Comparison of ENCODE assay signal across 9 cellular contexts in genomic region chr7:155069992-155070827, GRCh38. TPM values are rescaled to one million over a fixed set of nuclear protein-coding genes. Genes with fewer than 3 reads are reported as not detected.
DNase-seq lines count a peak whose midpoint lies in the region; ATAC-seq and TF ChIP-seq lines count a peak whose summit lies in the region.
"Had no signal": no experiment of that assay in that cellular context is flagged by ENCODE, and none has a peak within 500 bp of the region (broad histone marks: within the 10 kb centered on the region; RNA-seq: fewer than 3 reads in every experiment).

HTR5A (plus strand) TSS chr7:155070324; CDS start chr7:155070900, 576 bp downstream.

- TF ChIP-seq POLR2A in IMR-90 (IDR thresholded peaks at IDR 0.05; ENCODE audit: low read depth, low read length), result no peak

- no peaks in the 10 kb centered on the region for H3K9me3 Mint-ChIP-seq in WTC11
- H3K9me3 Mint-ChIP-seq: dendritic cell treated with granulocyte-macrophage colony-stimulating factor and Interleukin-4, amounts not matched to agents 40 ng/mL and 50 ng/mL, for 4 days had no signal

- BruUV-seq in IMR-90 (replicated peaks; lab: Mats Ljungman, UMichigan), result no TSS peak

- H2AK5ac ChIP-seq in IMR-90 (ENCODE audit: low read depth, low read length), result no peak within 1 kb of the TSS

- no peak within 1 kb of the TSS for H2BK5ac ChIP-seq in IMR-90 (ENCODE audit: low read depth, low read length, poor library complexity, severe bottlenecking)

- H3K27ac Mint-ChIP-seq in WTC11, result no peak within 1 kb of the TSS
- H3K27ac Mint-ChIP-seq: dendritic cell treated with granulocyte-macrophage colony-stimulating factor and Interleukin-4, amounts not matched to agents 40 ng/mL and 50 ng/mL, for 4 days had no signal

- H3K14ac ChIP-seq in IMR-90 (replicated peaks; ENCODE audit: low read depth, low read length), result no peak within 1 kb of the TSS

- no peaks in the 10 kb centered on the region for H3K27me3 ChIP-seq in IMR-90 (ENCODE audit: control insufficient read depth, insufficient read depth, low read length)
- H3K27me3 ChIP-seq in iPS-20b (ENCODE audit: insufficient read depth, low read length), result peaks cover 39% of the 10 kb centered on the region

- H3K4ac ChIP-seq in IMR-90 (ENCODE audit: low read depth, low read length), result no peak within 1 kb of the TSS

- H2AK9ac ChIP-seq in IMR-90 (replicated peaks; ENCODE audit: low read depth, low read length, poor library complexity), result peak within 1 kb of the TSS; percentile 53

- WGBS in IMR-90 (ENCODE audit: extremely low coverage in 2 of 2, insufficient read length in 1 of 2), 2 experiments, result 5% methylated on average over 35 of the region's 49 CpGs; no CpG with 5 or more reads in 1 of the 2 experiments

- H3K56ac ChIP-seq in IMR-90 (ENCODE audit: extremely low read depth, insufficient read depth, low read length), result no peak within 1 kb of the TSS

- H3K79me1 ChIP-seq in IMR-90 (ENCODE audit: low read depth in 1 of 2, low read length in 2 of 2), result no peaks in the 10 kb centered on the region

- DNase-seq in ELF-1 (ENCODE audit: low read depth, low spot score), result peak; percentile 95
- DNase-seq in IMR-90, result peak; percentile 80
- DNase-seq in WTC11 (ENCODE audit: low spot score), result peak; percentile 96
- peak; percentile 86 to 87 for DNase-seq in T47D (ENCODE audit: low read depth in 1 of 2, low spot score in 1 of 2)
- DNase-seq in stimulated activated CD4-positive, alpha-beta T cell treated with anti-CD3 and anti-CD28 coated beads, Interleukin-15, amount 100 ng/mL, for 1 hour (ENCODE audit: low read depth in 1 of 2, low spot score in 1 of 2), result peak; percentile 46 to 68
- DNase-seq in NCI-H187 (lab: John Stamatoyannopoulos, UW), result no peak

- H3K27me3 Mint-ChIP-seq in WTC11 (ENCODE audit: low read depth), result peaks cover 27% of the 10 kb centered on the region

- in situ Hi-C loops in IMR-90 (cut with MboI; ENCODE audit: low sequenced_read_pairs) (no loop called here), T47D (cut with HindIII; ENCODE audit: low pct_unique_long_range_greater_than_20kb, low sequenced_read_pairs) (no loop called here)

- H4K8ac ChIP-seq in IMR-90 (ENCODE audit: low read depth in 2 of 2, low read length in 2 of 2), result no peak within 1 kb of the TSS

- H3K9me3 ChIP-seq in IMR-90 (ENCODE audit: control insufficient read depth, insufficient read depth, low read length) (no peaks in the 10 kb centered on the region), iPS-20b (ENCODE audit: insufficient read depth, low read depth, low read length) (no peaks in the 10 kb centered on the region)

- no peak within 1 kb of the TSS for H3K18ac ChIP-seq in IMR-90 (ENCODE audit: low read depth, low read length)

- no peaks in the 10 kb centered on the region for H3K4me1 ChIP-seq in IMR-90 (ENCODE audit: control insufficient read depth, insufficient read depth, low read length)
- no peaks in the 10 kb centered on the region; the same call in 1 of the 2 replicates for H3K4me1 ChIP-seq in iPS-20b (ENCODE audit: insufficient read depth, low read length)

- H3K36me3 ChIP-seq in IMR-90 (ENCODE audit: control insufficient read depth, insufficient read depth, low read length) (no peaks in the 10 kb centered on the region), iPS-20b (ENCODE audit: insufficient read depth, low read depth, low read length) (no peaks in the 10 kb centered on the region)

- CTCF ChIA-PET in IMR-90 (lab: Yijun Ruan, JAX) (no interaction called here), WTC11 (lab: Charles Lee) (interaction anchor here (0.9 to 1.4 kb wide), 6 partner anchors 10 to 275 kb away, joined by 3 to 7 read pairs (median 4); no protein-coding TSS in a partner anchor)

- no peak within 1 kb of the TSS for H3K9ac ChIP-seq in IMR-90 (ENCODE audit: low read depth, low read length)
- no peak within 1 kb of the TSS for H3K9ac ChIP-seq in iPS-20b (ENCODE audit: low read depth, low read length)

- no peak within 1 kb of the TSS for H3K4me2 ChIP-seq in IMR-90 (ENCODE audit: low read depth, low read length)

- no peak within 1 kb of the TSS for H4K5ac ChIP-seq in IMR-90 (ENCODE audit: low read depth, low read length)

- H3K4me1 Mint-ChIP-seq in WTC11, result 0 out of 2 replicates have a peak, but pooled peaks cover 7% of the 10 kb centered on the region

- H2BK15ac ChIP-seq in IMR-90 (ENCODE audit: low read depth, low read length), result no peak within 1 kb of the TSS

- dilution Hi-C loops in IMR-90 (cut with HindIII; ENCODE audit: low sequenced_read_pairs, unreplicated experiment), result no loop called here

- intact Hi-C loops in IMR-90 (cut with micrococcal nuclease), result loop anchor here (5.0 kb wide), 2 partner anchors 143 to 227 kb away; partner anchors contain the start of gene INSIG1

- H3K27ac ChIP-seq in IMR-90 (ENCODE audit: insufficient read depth, low read length), result no peak within 1 kb of the TSS
- H3K27ac ChIP-seq in iPS-20b (ENCODE audit: low read length), result no peak within 1 kb of the TSS

- H4K20me1 ChIP-seq in IMR-90 (ENCODE audit: insufficient read depth, low read length), result no peaks in the 10 kb centered on the region

- H3K4me3 ChIP-seq in IMR-90 (ENCODE audit: insufficient read depth, low read depth, low read length) (no peak within 1 kb of the TSS), iPS-20b (ENCODE audit: low read length) (peak within 1 kb of the TSS; percentile 68)

- no peaks in the 10 kb centered on the region for H3K9me1 ChIP-seq in IMR-90 (ENCODE audit: insufficient read depth, low read length)

- ATAC-seq in GM21619 (IDR thresholded peaks at IDR 0.05; ENCODE audit: unreplicated experiment) (peak; percentile 98), IMR-90 (ENCODE audit: low read depth) (peak; percentile 100), WTC11 (peak; percentile 98)

- H2AFZ ChIP-seq in IMR-90 (replicated peaks; ENCODE audit: low read length, poor library complexity), result peak within 1 kb of the TSS; percentile 82

- no peak within 1 kb of the TSS for H2BK20ac ChIP-seq in IMR-90 (ENCODE audit: low read depth, low read length)

- POLR2A ChIA-PET in IMR-90 (lab: Charles Lee; ENCODE audit: unreplicated experiment) (no interaction called here), WTC11 (lab: Charles Lee) (no interaction called here)

- H2BK120ac ChIP-seq in IMR-90 (ENCODE audit: low read depth, low read length), result no peak within 1 kb of the TSS

- TF ChIP-seq RAD21 in IMR-90 (IDR thresholded peaks at IDR 0.05; ENCODE audit: low read length), result peak; percentile 33

- no peak within 1 kb of the TSS for H3K23ac ChIP-seq in IMR-90 (ENCODE audit: low read depth, low read length)

- H4K91ac ChIP-seq in IMR-90 (ENCODE audit: insufficient read depth, low read depth, low read length), result no peak within 1 kb of the TSS

- TF ChIP-seq CTCF in IMR-90 (conservative IDR thresholded peaks at IDR 0.05; ENCODE audit: low read depth, low read length) (no peak), WTC11 (IDR thresholded peaks at IDR 0.05) (no peak)

- H3K4me3 Mint-ChIP-seq in WTC11, result peak within 1 kb of the TSS; percentile 64
- H3K4me3 Mint-ChIP-seq: dendritic cell treated with granulocyte-macrophage colony-stimulating factor and Interleukin-4, amounts not matched to agents 40 ng/mL and 50 ng/mL, for 4 days had no signal

- H3K36me3 Mint-ChIP-seq in WTC11, result no peaks in the 10 kb centered on the region

TF ChIP-seq in IMR-90, 13 proteins besides CTCF, POLR2A, EP300 and RAD21 (continues in another document):
- TF ChIP-seq SMC3 (IDR thresholded peaks at IDR 0.05; ENCODE audit: low read depth, low read length) (no peak; the same call in 1 of the 2 replicates), MAZ (IDR thresholded peaks at IDR 0.05; ENCODE audit: borderline replicate concordance, low read depth, low read length) (peak; percentile 100), BHLHE40 (IDR thresholded peaks at IDR 0.05; ENCODE audit: low read depth, low read length) (no peak), MAFK (IDR thresholded peaks at IDR 0.05; ENCODE audit: low read depth, low read length) (no peak), NFE2L2 (IDR thresholded peaks at IDR 0.05; ENCODE audit: low read depth, low read length) (no peak), RCOR1 (IDR thresholded peaks at IDR 0.05; ENCODE audit: insufficient replicate concordance, low read length) (peak; percentile 99), CHD1 (IDR thresholded peaks at IDR 0.05; ENCODE audit: low read depth, low read length) (no peak), FOS (IDR thresholded peaks at IDR 0.05; ENCODE audit: low read depth, low read length) (no peak), MXI1 (IDR thresholded peaks at IDR 0.05; ENCODE audit: borderline replicate concordance, low read depth, low read length) (peak; percentile 100)

TF ChIP-seq in WTC11, 78 proteins besides CTCF, POLR2A, EP300 and RAD21 (continues in another document):
- TF ChIP-seq HMGA2 (CRISPR knock-in tag; IDR thresholded peaks at IDR 0.05) (no peak), RELA (CRISPR knock-in tag; IDR thresholded peaks at IDR 0.05; ENCODE audit: borderline replicate concordance) (peak; percentile 100), FOXK1 (CRISPR knock-in tag; IDR thresholded peaks at IDR 0.05) (peak; percentile 100), MXD4 (CRISPR knock-in tag; IDR thresholded peaks at IDR 0.05; ENCODE audit: borderline replicate concordance) (peak; percentile 97; the same call in 1 of the 2 replicates), SMAD4 (CRISPR knock-in tag; IDR thresholded peaks at IDR 0.05) (peak; percentile 100), NR2C2 (CRISPR knock-in tag; IDR thresholded peaks at IDR 0.05) (peak; percentile 98), ZNF512 (CRISPR knock-in tag; IDR thresholded peaks at IDR 0.05; ENCODE audit: borderline replicate concordance) (peak; percentile 100), ZNF671 (CRISPR knock-in tag; IDR thresholded peaks at IDR 0.05) (peak; percentile 95), ZNF232 (CRISPR knock-in tag; IDR thresholded peaks at IDR 0.05) (peak; percentile 100), NR3C1 (CRISPR knock-in tag; conservative IDR thresholded peaks at IDR 0.05; ENCODE audit: low read depth) (peak; percentile 100), ETV6 (CRISPR knock-in tag; IDR thresholded peaks at IDR 0.05) (peak; percentile 100)

RNA-seq across cellular contexts. Expression of gene HTR5A, which starts in this region (rescaled TPM):
- total RNA-seq in IMR-90 (2012; rRNA removed) (not detected in 2 replicates), WTC11 (2021) (not detected in 3 replicates)
- not detected in 2 replicates for polyA plus RNA-seq in IMR-90 (2012; rRNA removed)
- polyA plus RNA-seq in IMR-90 (2012; cell fraction: cytosol; rRNA removed), result not detected in 2 replicates
- not detected in 2 replicates for polyA plus RNA-seq in IMR-90 (2012; cell fraction: nucleus; rRNA removed; ENCODE audit: low replicate concordance)

Comparison
In these comparisons a context has a peak if more than half of its experiments do, and no peak if none do; other contexts are left out.
1. Peak in DNase-seq and ATAC-seq in IMR-90; RNA of the gene not detected or under 1 TPM.
2. Peak in DNase-seq and ATAC-seq in WTC11; RNA of the gene not detected or under 1 TPM.
3. DNase-seq: peak in ELF-1 (single experiment), T47D (2 of 2) and stimulated activated CD4-positive, alpha-beta T cell treated with anti-CD3 and anti-CD28 coated beads, Interleukin-15, amount 100 ng/mL, for 1 hour (2 of 2); none in NCI-H187 (0 of 2).
4. Peak in every context shown above with its lines, with median percentiles within 50 percentile points of each other: ATAC-seq.